In the genomic region with DNA sequence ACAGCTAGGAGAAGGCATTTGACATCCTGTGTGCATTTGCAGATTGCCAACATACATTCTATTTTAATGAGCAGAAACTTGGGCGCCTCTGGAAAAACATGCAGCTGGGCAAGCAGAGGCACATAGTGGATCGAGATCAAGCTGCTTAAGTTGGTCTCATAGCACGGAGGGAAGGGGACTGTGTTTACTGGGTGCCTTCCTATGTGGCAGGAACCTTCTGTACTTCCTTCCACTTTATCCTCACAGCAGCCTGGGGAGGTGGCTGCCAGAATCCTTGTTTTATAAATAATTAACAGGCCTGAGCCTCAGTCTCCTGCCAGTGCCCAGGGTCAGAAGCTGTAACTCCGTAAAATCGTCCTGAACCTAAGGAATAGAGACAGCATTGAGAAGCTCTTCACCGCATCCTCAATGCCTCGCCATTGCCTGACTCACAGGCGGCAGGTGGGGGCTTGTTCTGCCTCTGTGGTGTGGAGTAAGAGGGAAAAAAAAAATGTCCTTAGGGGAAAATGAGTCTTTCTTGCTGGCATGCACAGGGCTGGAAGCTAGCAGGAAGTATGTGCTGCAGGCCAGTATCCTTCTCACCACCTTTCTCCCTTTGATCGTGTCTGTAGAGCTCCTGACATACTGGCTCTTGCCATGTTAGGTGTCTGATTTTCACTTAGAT, we compare ENCODE assay signal across 15 cellular contexts. TPM values are rescaled to one million over a fixed set of nuclear protein-coding genes. Genes with fewer than 3 reads are reported as not detected.
A peak's percentile ranks its signal among the peaks of the same experiment; 100 is the strongest.
DNase-seq lines count a peak whose midpoint lies in the region; ATAC-seq and TF ChIP-seq lines count a peak whose summit lies in the region.
"Had no signal": no experiment of that assay in that cellular context is flagged by ENCODE, and none has a peak within 500 bp of the region (broad histone marks: within the 10 kb centered on the region; RNA-seq: fewer than 3 reads in every experiment).

No MANE protein-coding gene starts in this region.

- H3K27me3 ChIP-seq in Peyer's patch = no peaks in the 10 kb centered on the region
- peaks cover 0 to 54% (median 0%) of the 10 kb centered on the region in 4 donors for H3K27me3 ChIP-seq in esophagus squamous epithelium
- peaks cover 0 to 64% (median 7%) of the 10 kb centered on the region in 3 experiments for H3K27me3 ChIP-seq in neuronal stem cell (ENCODE audit: control insufficient read depth in 3 of 3, insufficient read depth in 3 of 3, low read depth in 1 of 3, low read length in 3 of 3)

- H2AK5ac ChIP-seq in neuronal stem cell (ENCODE audit: low read depth, low read length) = no peak overlapping the region

- no peak overlapping the region for H3K4ac ChIP-seq in neuronal stem cell (ENCODE audit: low read length)

- H3K4me1 ChIP-seq in Peyer's patch (peaks cover 0 to 9% (median 0%) of the 10 kb centered on the region in 4 donors), esophagus squamous epithelium (peaks cover 0 to 54% (median 19%) of the 10 kb centered on the region in 3 donors), neuronal stem cell (ENCODE audit: control insufficient read depth in 2 of 2, insufficient read depth in 1 of 2, low read depth in 1 of 2, low read length in 2 of 2) (peaks cover 0 to 8% of the 10 kb centered on the region in 2 donors)
- H3K4me1 ChIP-seq: psoas muscle had no signal

- TF ChIP-seq CTCF in C4-2B (conservative IDR thresholded peaks at IDR 0.05) (no peak), Peyer's patch (IDR thresholded peaks at IDR 0.05) (no peak), esophagus squamous epithelium (IDR thresholded peaks at IDR 0.05) (no peak), GM10266 (IDR thresholded peaks at IDR 0.05; ENCODE audit: control insufficient read depth, insufficient read depth, low read depth, missing control alignments) (no peak)

- H2BK5ac ChIP-seq in neuronal stem cell (ENCODE audit: low read length) = no peak overlapping the region

- no peak overlapping the region for H4K8ac ChIP-seq in neuronal stem cell (ENCODE audit: low read depth, low read length)

- H3K4me2 ChIP-seq in neuronal stem cell (ENCODE audit: insufficient read depth, low read length, poor library complexity, severe bottlenecking) = no peak overlapping the region

- H3K23ac ChIP-seq in neuronal stem cell (ENCODE audit: low read depth, low read length, poor library complexity) = no peak overlapping the region

- ATAC-seq in HG03175 (IDR thresholded peaks at IDR 0.05; ENCODE audit: unreplicated experiment) = no peak
- no peak for ATAC-seq in activated T-cell treated with anti-CD3 and anti-CD28 coated beads, Interleukin-2, amount 50 U/mL, for 72 hours (replicated peaks in 1 of 2)
- ATAC-seq in GM19351 (IDR thresholded peaks at IDR 0.05; ENCODE audit: unreplicated experiment) = no peak
- ATAC-seq: psoas muscle had no signal

- WGBS in esophagus squamous epithelium, 2 donors = 22 to 36% methylated on average over 7 to 9 of the region's 9 CpGs
- WGBS in neuronal stem cell (ENCODE audit: extremely low coverage in 2 of 2, insufficient read length in 2 of 2, insufficient replicate concordance in 1 of 2), 2 donors = no CpG with 5 or more reads among the region's 9 CpGs

- H3K36me3 Mint-ChIP-seq in activated T-cell treated with anti-CD3 and anti-CD28 coated beads, Interleukin-2, amount 50 U/mL, for 72 hours (ENCODE audit: insufficient read depth in 2 of 2) = no peaks in the 10 kb centered on the region
- H3K36me3 Mint-ChIP-seq: activated CD4-positive, alpha-beta memory T cell treated with anti-CD3 and anti-CD28 coated beads for 36 hours had no signal

- H3K4me3 Mint-ChIP-seq in activated T-cell treated with anti-CD3 and anti-CD28 coated beads, Interleukin-2, amount 50 U/mL, for 72 hours = no peak overlapping the region
- H3K4me3 Mint-ChIP-seq: activated CD4-positive, alpha-beta memory T cell treated with anti-CD3 and anti-CD28 coated beads for 36 hours had no signal

- H3K9me3 Mint-ChIP-seq in activated T-cell treated with anti-CD3 and anti-CD28 coated beads, Interleukin-2, amount 50 U/mL, for 72 hours = no peaks in the 10 kb centered on the region
- H3K9me3 Mint-ChIP-seq: activated CD4-positive, alpha-beta memory T cell treated with anti-CD3 and anti-CD28 coated beads for 36 hours had no signal

- no peaks in the 10 kb centered on the region for H3K79me1 ChIP-seq in neuronal stem cell (ENCODE audit: low read depth, low read length)

- DNase-seq in Peyer's patch = peak in 2 of 3 donors; percentile 53 to 55
- no peak for DNase-seq in esophagus squamous epithelium (lab: John Stamatoyannopoulos, UW)
- DNase-seq in neuronal stem cell (ENCODE audit: low spot score) = no peak
- DNase-seq in GM10266 (ENCODE audit: extremely low spot score) = no peak
- DNase-seq in activated T-cell treated with anti-CD3 and anti-CD28 coated beads, Interleukin-2, amount 50 U/mL, for 72 hours = no peak
- DNase-seq: activated CD4-positive, alpha-beta memory T cell treated with anti-CD3 and anti-CD28 coated beads for 36 hours; activated T-cell treated with anti-CD3 and anti-CD28 coated beads, Interleukin-2, amount 50 U/mL, for 48 hours; kidney glomerular epithelial cell; NCI-H2171; psoas muscle had no signal

- H2BK15ac ChIP-seq in neuronal stem cell (ENCODE audit: low read length) = no peak overlapping the region

- H3K27me3 Mint-ChIP-seq in activated T-cell treated with anti-CD3 and anti-CD28 coated beads, Interleukin-2, amount 50 U/mL, for 72 hours (ENCODE audit: low read depth) = peaks cover 47% of the 10 kb centered on the region

- H3K4me3 ChIP-seq in Peyer's patch = no peak overlapping the region
- peak overlapping the region in 2 of 4 donors; percentile 4 to 44 for H3K4me3 ChIP-seq in esophagus squamous epithelium
- no peak overlapping the region for H3K4me3 ChIP-seq in neuronal stem cell (ENCODE audit: low read length in 2 of 2)
- H3K4me3 ChIP-seq: psoas muscle had no signal

- H3K36me3 ChIP-seq in Peyer's patch = no peaks in the 10 kb centered on the region
- H3K36me3 ChIP-seq in esophagus squamous epithelium = no peaks in the 10 kb centered on the region
- no peaks in the 10 kb centered on the region for H3K36me3 ChIP-seq in neuronal stem cell (replicated peaks in 1 of 2; ENCODE audit: control insufficient read depth in 2 of 2, insufficient read depth in 2 of 2, low read length in 2 of 2)

- no peak overlapping the region for H2BK12ac ChIP-seq in neuronal stem cell (ENCODE audit: low read length)

- intact Hi-C loops in esophagus squamous epithelium (cut with DNase I) = no loop called here

- H3K18ac ChIP-seq in neuronal stem cell (ENCODE audit: low read length) = peak overlapping the region; percentile 61

- H3K9me3 ChIP-seq in Peyer's patch = no peaks in the 10 kb centered on the region
- no peaks in the 10 kb centered on the region for H3K9me3 ChIP-seq in esophagus squamous epithelium
- peaks cover 0 to 2% of the 10 kb centered on the region in 2 donors for H3K9me3 ChIP-seq in neuronal stem cell (replicated peaks in 1 of 2; ENCODE audit: control insufficient read depth in 2 of 2, insufficient read depth in 1 of 2, low read depth in 1 of 2, low read length in 2 of 2)
- H3K9me3 ChIP-seq: psoas muscle had no signal

- TF ChIP-seq POLR2A in Peyer's patch (IDR thresholded peaks at IDR 0.05) (no peak), esophagus squamous epithelium (IDR thresholded peaks at IDR 0.05) (no peak)

- H3K4me1 Mint-ChIP-seq in activated T-cell treated with anti-CD3 and anti-CD28 coated beads, Interleukin-2, amount 50 U/mL, for 72 hours (ENCODE audit: low read depth) = no peaks in the 10 kb centered on the region

- no peak overlapping the region for H2BK120ac ChIP-seq in neuronal stem cell (ENCODE audit: low read depth, low read length)

- no peak overlapping the region for H3K9ac ChIP-seq in neuronal stem cell (ENCODE audit: low read depth, low read length, poor library complexity)

- no peak overlapping the region for H3K27ac Mint-ChIP-seq in activated T-cell treated with anti-CD3 and anti-CD28 coated beads, Interleukin-2, amount 50 U/mL, for 72 hours
- H3K27ac Mint-ChIP-seq: activated CD4-positive, alpha-beta memory T cell treated with anti-CD3 and anti-CD28 coated beads for 36 hours had no signal

- H4K91ac ChIP-seq in neuronal stem cell (ENCODE audit: low read depth, low read length, poor library complexity) = no peak overlapping the region

- H3K27ac ChIP-seq in C4-2B (peak overlapping the region; percentile 36), Peyer's patch (peak overlapping the region in 3 of 4 donors; percentile 26 to 67 (median 46)), esophagus squamous epithelium (peak overlapping the region; percentile 6 to 76 (median 64)), neuronal stem cell (replicated peaks; ENCODE audit: low read length) (no peak overlapping the region)
- H3K27ac ChIP-seq: psoas muscle had no signal

- H3K14ac ChIP-seq in neuronal stem cell (ENCODE audit: low read length) = no peak overlapping the region

- H2AFZ ChIP-seq in neuronal stem cell (ENCODE audit: low read length) = no peak overlapping the region

RNA-seq across cellular contexts. Expression of a gene that starts 6.2 kb away (rescaled TPM):
- total RNA-seq in Peyer's patch = 10 to 100 TPM in 2 of 4 donors, 1 to 10 TPM in 2; 5.0 to 20.8 (median 11.3) TPM
- 1 to 10 TPM; 2.9 to 5.7 (median 4.9) TPM for total RNA-seq in esophagus squamous epithelium
- polyA plus RNA-seq in neuronal stem cell (2013, experiment 1 of 2) = 0.08 TPM
- 0.07 TPM for polyA plus RNA-seq in neuronal stem cell (2013, experiment 2 of 2)
- total RNA-seq in activated T-cell treated with anti-CD3 and anti-CD28 coated beads, Interleukin-2, amount 50 U/mL, for 72 hours = not detected
- total RNA-seq: psoas muscle, SK-MEL-5 had no signal
- polyA plus RNA-seq: AG04450, psoas muscle had no signal

Comparison
In these comparisons a context has a peak if more than half of its experiments do, and no peak if none do; other contexts are left out.
1. DNase-seq: peak in Peyer's patch (2 of 3); none in esophagus squamous epithelium (single experiment), neuronal stem cell (single experiment), GM10266 (single experiment) and activated T-cell treated with anti-CD3 and anti-CD28 coated beads, Interleukin-2, amount 50 U/mL, for 72 hours (0 of 2).